ENCODE assay signal across 19 cellular contexts in genomic region chr6:105711216-105711615, GRCh38.
A peak's percentile ranks its signal among the peaks of the same experiment; 100 is the strongest.
DNase-seq lines count a peak whose midpoint lies in the region; ATAC-seq, FAIRE-seq and TF ChIP-seq lines count a peak whose summit lies in the region.
"Had no signal": no experiment of that assay in that cellular context is flagged by ENCODE, and none has a peak within 500 bp of the region (broad histone marks: within the 10 kb centered on the region; RNA-seq: fewer than 3 reads in every experiment).

No MANE protein-coding gene starts in this region.

- H3K27ac Mint-ChIP-seq in HFFc6, result peak overlapping the region; percentile 60

- ATAC-seq in HG02885 (IDR thresholded peaks at IDR 0.05; ENCODE audit: poor library complexity, unreplicated experiment), result no peak
- ATAC-seq: PC-3 had no signal

- peaks cover 18% of the 10 kb centered on the region for H3K4me1 Mint-ChIP-seq in HFFc6 (ENCODE audit: low read depth)

- DNase-seq in AG10803 (ENCODE audit: low read depth) (peak; percentile 18), HFFc6 (peak; percentile 17), brain microvascular endothelial cell (peak; percentile 18), iris pigment epithelial cell (ENCODE audit: low read depth) (peak; percentile 3), SK-N-DZ (ENCODE audit: low spot score) (no peak), T-helper 1 cell (no peak), RCC 7860 (ENCODE audit: low spot score) (no peak)
- DNase-seq: Caco-2, DMS153, NCI-H1417 treated with DMSO at 0.1 percent for 48 hours, NCI-H2029, NCI-H2171, NCI-H748 treated with DMSO at 0.1 percent for 48 hours, PC-3 had no signal

- H3K9me3 Mint-ChIP-seq in HFFc6, result peaks cover 22% of the 10 kb centered on the region

- no peak for FAIRE-seq in RCC 7860 (lab: Jason Lieb, UNC)
- FAIRE-seq: A204.1, H54 had no signal

- H3K27me3 Mint-ChIP-seq in HFFc6 (ENCODE audit: insufficient read depth), result no peaks in the 10 kb centered on the region

- H3K27me3 ChIP-seq in brain microvascular endothelial cell (replicated peaks), result no peaks in the 10 kb centered on the region

- in situ Hi-C loops in brain microvascular endothelial cell (cut with HindIII; ENCODE audit: low pct_ligation_motif_present, low sequenced_read_pairs), result no loop called here

- H3K36me3 Mint-ChIP-seq in HFFc6 (ENCODE audit: low read depth), result peaks cover 19% of the 10 kb centered on the region

- H3K4me3 ChIP-seq in AG10803 (ENCODE audit: low read length), result no peak overlapping the region
- no peak overlapping the region for H3K4me3 ChIP-seq in brain microvascular endothelial cell (ENCODE audit: low read depth, low read length)
- H3K4me3 ChIP-seq: SK-N-MC had no signal

- H3K36me3 ChIP-seq in brain microvascular endothelial cell (replicated peaks), result no peaks in the 10 kb centered on the region

- H3K27ac ChIP-seq in brain microvascular endothelial cell, result no peak overlapping the region
- H3K27ac ChIP-seq: HL-60, SK-N-MC had no signal

- no peak overlapping the region for H3K4me3 Mint-ChIP-seq in HFFc6

- no peak for TF ChIP-seq CTCF in AG10803 (conservative IDR thresholded peaks at IDR 0.05; ENCODE audit: low read length)
- no peak for TF ChIP-seq CTCF in HFFc6 (IDR thresholded peaks at IDR 0.05)
- no peak for TF ChIP-seq CTCF in brain microvascular endothelial cell (IDR thresholded peaks at IDR 0.05; ENCODE audit: low read depth, low read length, missing control alignments)

Comparison
In these comparisons a context has a peak if more than half of its experiments do, and no peak if none do; other contexts are left out.
1. DNase-seq: peak in AG10803 (single experiment), HFFc6 (single experiment), brain microvascular endothelial cell (single experiment) and iris pigment epithelial cell (single experiment); none in SK-N-DZ (single experiment), T-helper 1 cell (0 of 5) and RCC 7860 (single experiment).